In the genomic region with DNA sequence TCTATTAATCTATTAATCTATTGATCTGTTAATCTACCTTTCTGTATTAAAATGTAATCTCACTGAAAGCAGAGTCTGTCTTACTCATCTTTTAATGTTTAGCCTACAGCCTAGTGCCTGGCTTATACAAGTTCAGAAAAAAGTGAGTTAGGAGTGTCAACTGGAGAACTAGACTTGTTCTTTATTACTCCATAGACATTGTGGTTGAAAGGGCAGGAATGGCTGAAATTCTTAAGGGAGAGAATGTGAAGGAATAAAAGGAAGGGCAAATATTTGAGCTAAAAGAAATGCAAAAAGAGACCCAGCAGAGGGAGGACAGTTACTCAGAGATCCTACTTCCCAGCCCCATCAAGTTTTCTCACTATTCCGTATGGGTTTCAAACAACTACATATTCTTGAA, we compare ENCODE assay signal across 1 cellular context.
TF ChIP-seq lines count a peak whose summit lies in the region.

No MANE protein-coding gene starts in this region.

TF ChIP-seq in GM23338, 12 proteins besides CTCF, POLR2A, EP300 and RAD21 (continued from another document):
- TF ChIP-seq, protein P1, sequence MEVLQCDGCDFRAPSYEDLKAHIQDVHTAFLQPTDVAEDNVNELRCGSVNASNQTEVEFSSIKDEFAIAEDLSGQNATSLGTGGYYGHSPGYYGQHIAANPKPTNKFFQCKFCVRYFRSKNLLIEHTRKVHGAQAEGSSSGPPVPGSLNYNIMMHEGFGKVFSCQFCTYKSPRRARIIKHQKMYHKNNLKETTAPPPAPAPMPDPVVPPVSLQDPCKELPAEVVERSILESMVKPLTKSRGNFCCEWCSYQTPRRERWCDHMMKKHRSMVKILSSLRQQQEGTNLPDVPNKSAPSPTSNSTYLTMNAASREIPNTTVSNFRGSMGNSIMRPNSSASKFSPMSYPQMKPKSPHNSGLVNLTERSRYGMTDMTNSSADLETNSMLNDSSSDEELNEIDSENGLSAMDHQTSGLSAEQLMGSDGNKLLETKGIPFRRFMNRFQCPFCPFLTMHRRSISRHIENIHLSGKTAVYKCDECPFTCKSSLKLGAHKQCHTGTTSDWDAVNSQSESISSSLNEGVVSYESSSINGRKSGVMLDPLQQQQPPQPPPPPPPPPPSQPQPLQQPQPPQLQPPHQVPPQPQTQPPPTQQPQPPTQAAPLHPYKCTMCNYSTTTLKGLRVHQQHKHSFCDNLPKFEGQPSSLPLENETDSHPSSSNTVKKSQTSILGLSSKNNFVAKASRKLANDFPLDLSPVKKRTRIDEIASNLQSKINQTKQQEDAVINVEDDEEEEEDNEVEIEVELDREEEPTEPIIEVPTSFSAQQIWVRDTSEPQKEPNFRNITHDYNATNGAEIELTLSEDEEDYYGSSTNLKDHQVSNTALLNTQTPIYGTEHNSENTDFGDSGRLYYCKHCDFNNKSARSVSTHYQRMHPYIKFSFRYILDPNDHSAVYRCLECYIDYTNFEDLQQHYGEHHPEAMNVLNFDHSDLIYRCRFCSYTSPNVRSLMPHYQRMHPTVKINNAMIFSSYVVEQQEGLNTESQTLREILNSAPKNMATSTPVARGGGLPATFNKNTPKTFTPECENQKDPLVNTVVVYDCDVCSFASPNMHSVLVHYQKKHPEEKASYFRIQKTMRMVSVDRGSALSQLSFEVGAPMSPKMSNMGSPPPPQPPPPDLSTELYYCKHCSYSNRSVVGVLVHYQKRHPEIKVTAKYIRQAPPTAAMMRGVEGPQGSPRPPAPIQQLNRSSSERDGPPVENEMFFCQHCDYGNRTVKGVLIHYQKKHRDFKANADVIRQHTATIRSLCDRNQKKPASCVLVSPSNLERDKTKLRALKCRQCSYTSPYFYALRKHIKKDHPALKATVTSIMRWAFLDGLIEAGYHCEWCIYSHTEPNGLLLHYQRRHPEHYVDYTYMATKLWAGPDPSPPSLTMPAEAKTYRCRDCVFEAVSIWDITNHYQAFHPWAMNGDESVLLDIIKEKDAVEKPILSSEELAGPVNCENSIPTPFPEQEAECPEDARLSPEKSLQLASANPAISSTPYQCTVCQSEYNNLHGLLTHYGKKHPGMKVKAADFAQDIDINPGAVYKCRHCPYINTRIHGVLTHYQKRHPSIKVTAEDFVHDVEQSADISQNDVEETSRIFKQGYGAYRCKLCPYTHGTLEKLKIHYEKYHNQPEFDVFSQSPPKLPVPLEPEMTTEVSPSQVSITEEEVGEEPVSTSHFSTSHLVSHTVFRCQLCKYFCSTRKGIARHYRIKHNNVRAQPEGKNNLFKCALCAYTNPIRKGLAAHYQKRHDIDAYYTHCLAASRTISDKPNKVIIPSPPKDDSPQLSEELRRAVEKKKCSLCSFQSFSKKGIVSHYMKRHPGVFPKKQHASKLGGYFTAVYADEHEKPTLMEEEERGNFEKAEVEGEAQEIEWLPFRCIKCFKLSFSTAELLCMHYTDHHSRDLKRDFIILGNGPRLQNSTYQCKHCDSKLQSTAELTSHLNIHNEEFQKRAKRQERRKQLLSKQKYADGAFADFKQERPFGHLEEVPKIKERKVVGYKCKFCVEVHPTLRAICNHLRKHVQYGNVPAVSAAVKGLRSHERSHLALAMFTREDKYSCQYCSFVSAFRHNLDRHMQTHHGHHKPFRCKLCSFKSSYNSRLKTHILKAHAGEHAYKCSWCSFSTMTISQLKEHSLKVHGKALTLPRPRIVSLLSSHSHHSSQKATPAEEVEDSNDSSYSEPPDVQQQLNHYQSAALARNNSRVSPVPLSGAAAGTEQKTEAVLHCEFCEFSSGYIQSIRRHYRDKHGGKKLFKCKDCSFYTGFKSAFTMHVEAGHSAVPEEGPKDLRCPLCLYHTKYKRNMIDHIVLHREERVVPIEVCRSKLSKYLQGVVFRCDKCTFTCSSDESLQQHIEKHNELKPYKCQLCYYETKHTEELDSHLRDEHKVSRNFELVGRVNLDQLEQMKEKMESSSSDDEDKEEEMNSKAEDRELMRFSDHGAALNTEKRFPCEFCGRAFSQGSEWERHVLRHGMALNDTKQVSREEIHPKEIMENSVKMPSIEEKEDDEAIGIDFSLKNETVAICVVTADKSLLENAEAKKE (CRISPR knock-in tag; IDR thresholded peaks at IDR 0.05): no peak
- no peak for TF ChIP-seq STAT1 (IDR thresholded peaks at IDR 0.05; ENCODE audit: unreplicated experiment)
- no peak for TF ChIP-seq EZH2phosphoT487 (IDR thresholded peaks at IDR 0.05; ENCODE audit: unreplicated experiment)
- TF ChIP-seq POLR2AphosphoS5 (IDR thresholded peaks at IDR 0.05; ENCODE audit: low read depth): no peak
- TF ChIP-seq ZNF114 (CRISPR knock-in tag; IDR thresholded peaks at IDR 0.05): no peak
- no peak for TF ChIP-seq EZH2 (IDR thresholded peaks at IDR 0.05; ENCODE audit: low read depth, unreplicated experiment)
- TF ChIP-seq ZNF331 (CRISPR knock-in tag; IDR thresholded peaks at IDR 0.05; ENCODE audit: low read depth): no peak
- TF ChIP-seq, protein P2, sequence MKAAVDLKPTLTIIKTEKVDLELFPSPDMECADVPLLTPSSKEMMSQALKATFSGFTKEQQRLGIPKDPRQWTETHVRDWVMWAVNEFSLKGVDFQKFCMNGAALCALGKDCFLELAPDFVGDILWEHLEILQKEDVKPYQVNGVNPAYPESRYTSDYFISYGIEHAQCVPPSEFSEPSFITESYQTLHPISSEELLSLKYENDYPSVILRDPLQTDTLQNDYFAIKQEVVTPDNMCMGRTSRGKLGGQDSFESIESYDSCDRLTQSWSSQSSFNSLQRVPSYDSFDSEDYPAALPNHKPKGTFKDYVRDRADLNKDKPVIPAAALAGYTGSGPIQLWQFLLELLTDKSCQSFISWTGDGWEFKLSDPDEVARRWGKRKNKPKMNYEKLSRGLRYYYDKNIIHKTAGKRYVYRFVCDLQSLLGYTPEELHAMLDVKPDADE (IDR thresholded peaks at IDR 0.05): no peak
